8 cellular contexts compared by ENCODE assay signal in genomic region chr18:24014986-24015896, GRCh38. TPM values are rescaled to one million over a fixed set of nuclear protein-coding genes. Genes with fewer than 3 reads are reported as not detected.
DNase-seq lines count a peak whose midpoint lies in the region; ATAC-seq lines count a peak whose summit lies in the region.

No MANE protein-coding gene starts in this region.

- peak overlapping the region; percentile 70 to 73 (median 71) for H3K4me3 ChIP-seq in skeletal muscle tissue (ENCODE audit: low read length in 3 of 3)

- H3K27me3 ChIP-seq in skeletal muscle tissue (ENCODE audit: control insufficient read depth in 3 of 3, insufficient read depth in 3 of 3, low read length in 3 of 3): peaks cover 0 to 36% (median 30%) of the 10 kb centered on the region in 3 donors

- H3K27ac ChIP-seq in skeletal muscle tissue (ENCODE audit: low read depth, low read length): no peak overlapping the region

- ATAC-seq in GM18907 (IDR thresholded peaks at IDR 0.05; ENCODE audit: unreplicated experiment) (no peak), GM18858 (IDR thresholded peaks at IDR 0.05; ENCODE audit: unreplicated experiment) (no peak)

- H3K36me3 ChIP-seq in skeletal muscle tissue (ENCODE audit: control insufficient read depth in 3 of 3, insufficient read depth in 3 of 3, low read length in 3 of 3): no peaks in the 10 kb centered on the region

- H3K9ac ChIP-seq in skeletal muscle tissue (ENCODE audit: low read depth in 1 of 3, low read length in 3 of 3): peak overlapping the region; percentile 7 to 69 (median 41)

- H3K9me3 ChIP-seq in skeletal muscle tissue (ENCODE audit: control insufficient read depth in 3 of 3, low read length in 3 of 3): no peaks in the 10 kb centered on the region

- H3K4me1 ChIP-seq in skeletal muscle tissue (ENCODE audit: control insufficient read depth in 3 of 3, insufficient read depth in 3 of 3, low read length in 3 of 3): peaks cover 10 to 11% (median 10%) of the 10 kb centered on the region in 3 donors

- DNase-seq in EL (peak; percentile 77), Kasumi-1 (lab: John Stamatoyannopoulos, UW) (peak; percentile 29 to 36), UCSD-AML1 (lab: John Stamatoyannopoulos, UW; ENCODE audit: unreplicated experiment) (peak; percentile 52), iPS-NIHi7 (ENCODE audit: extremely low spot score) (peak; percentile 46)
- peak; percentile 43 for DNase-seq in central memory CD4-positive, alpha-beta T cell

RNA-seq across cellular contexts. Expression of gene TTC39C, which starts 0.7 kb away (rescaled TPM):
- 9.9 TPM for total RNA-seq in skeletal muscle tissue
